In the genomic region with DNA sequence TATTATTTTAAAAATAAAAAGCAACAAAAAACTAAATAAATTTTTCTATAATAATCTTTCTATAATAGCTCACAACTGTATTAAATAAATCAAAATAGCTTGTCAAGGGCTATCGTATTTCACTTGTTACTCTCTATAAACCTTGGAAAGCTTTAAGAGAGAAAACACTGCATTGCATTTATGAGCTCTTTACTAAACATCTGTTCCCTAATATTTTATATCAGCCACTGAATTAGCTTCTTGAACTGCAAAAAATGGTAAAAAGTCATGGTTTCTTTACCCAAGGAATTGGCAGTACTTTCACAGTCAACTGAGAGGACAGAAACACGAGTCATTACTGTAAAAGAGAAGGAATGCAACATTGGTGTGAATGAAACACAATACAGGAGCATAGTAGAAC, we compare ENCODE assay signal across 15 cellular contexts.
"Had no signal": no experiment of that assay in that cellular context is flagged by ENCODE, and none has a peak within 500 bp of the region (broad histone marks: within the 10 kb centered on the region; RNA-seq: fewer than 3 reads in every experiment).

No MANE protein-coding gene starts in this region.

- H3K4me1 Mint-ChIP-seq: activated naive CD8-positive, alpha-beta T cell treated with anti-CD3 and anti-CD28 coated beads, Interleukin-2, amount 10 ng/mL, durations not matched to agents 7 days and 5 days; naive B cell; stimulated activated naive CD8-positive, alpha-beta T cell treated with anti-CD3 and anti-CD28 coated beads, Interleukin-15, amount 100 ng/mL, for 72 hours had no signal

- H3K4me1 ChIP-seq: testis, upper lobe of left lung had no signal

- DNase-seq: activated CD4-positive, CD25-positive, alpha-beta regulatory T cell treated with anti-CD3 and anti-CD28 coated beads, Interleukin-2, amount 50 U/mL, for 72 hours; activated naive CD8-positive, alpha-beta T cell treated with anti-CD3 and anti-CD28 coated beads, Interleukin-2, amount 10 ng/mL, durations not matched to agents 7 days and 5 days; aorta; naive B cell; ovary; sigmoid colon; stimulated activated CD4-positive, alpha-beta T cell treated with anti-CD3 and anti-CD28 coated beads, Interleukin-1b, Interleukin-23, amount 100 ng/mL, for 48 hours; stimulated activated naive CD8-positive, alpha-beta T cell treated with anti-CD3 and anti-CD28 coated beads, Interleukin-15, amount 100 ng/mL, for 72 hours; T-cell; T1000; testis; upper lobe of left lung had no signal

- H3K27ac ChIP-seq: gastroesophageal sphincter, ovary, sigmoid colon, testis, upper lobe of left lung had no signal

- ATAC-seq: gastroesophageal sphincter; left lobe of liver; stimulated activated naive CD8-positive, alpha-beta T cell treated with anti-CD3 and anti-CD28 coated beads, Interleukin-15, amount 100 ng/mL, for 72 hours; T-cell had no signal

- H3K27me3 Mint-ChIP-seq: activated naive CD8-positive, alpha-beta T cell treated with anti-CD3 and anti-CD28 coated beads, Interleukin-2, amount 10 ng/mL, durations not matched to agents 7 days and 5 days; stimulated activated naive CD8-positive, alpha-beta T cell treated with anti-CD3 and anti-CD28 coated beads, Interleukin-15, amount 100 ng/mL, for 72 hours; T-cell had no signal

- H3K36me3 Mint-ChIP-seq: activated naive CD8-positive, alpha-beta T cell treated with anti-CD3 and anti-CD28 coated beads, Interleukin-2, amount 10 ng/mL, durations not matched to agents 7 days and 5 days; naive B cell; T-cell had no signal

- H3K4me3 ChIP-seq: gastroesophageal sphincter, ovary, sigmoid colon, testis, upper lobe of left lung had no signal

- H3K27me3 ChIP-seq: gastroesophageal sphincter, ovary, sigmoid colon, testis, upper lobe of left lung had no signal

- H3K36me3 ChIP-seq: gastroesophageal sphincter, ovary, sigmoid colon, upper lobe of left lung had no signal

- H3K9me3 Mint-ChIP-seq: activated naive CD8-positive, alpha-beta T cell treated with anti-CD3 and anti-CD28 coated beads, Interleukin-2, amount 10 ng/mL, durations not matched to agents 7 days and 5 days; activated T-helper 1 cell treated with anti-CD3 and anti-CD28 coated beads, Interleukin-12 subunit alpha, Interleukin-12 subunit beta, Interleukin-2, Interleukin-4 antibody, amounts not matched to agents 30 ng/mL and 10 ng/mL and 1 ng/mL, durations not matched to agents 14 hours and 24 hours and 36 hours; naive B cell; stimulated activated naive CD8-positive, alpha-beta T cell treated with anti-CD3 and anti-CD28 coated beads, Interleukin-15, amount 100 ng/mL, for 72 hours; T-cell had no signal

- H3K4me3 Mint-ChIP-seq: activated naive CD8-positive, alpha-beta T cell treated with anti-CD3 and anti-CD28 coated beads, Interleukin-2, amount 10 ng/mL, durations not matched to agents 7 days and 5 days; activated T-helper 1 cell treated with anti-CD3 and anti-CD28 coated beads, Interleukin-12 subunit alpha, Interleukin-12 subunit beta, Interleukin-2, Interleukin-4 antibody, amounts not matched to agents 30 ng/mL and 10 ng/mL and 1 ng/mL, durations not matched to agents 14 hours and 24 hours and 36 hours; naive B cell; stimulated activated naive CD8-positive, alpha-beta T cell treated with anti-CD3 and anti-CD28 coated beads, Interleukin-15, amount 100 ng/mL, for 72 hours; T-cell had no signal

- H3K27ac Mint-ChIP-seq: activated naive CD8-positive, alpha-beta T cell treated with anti-CD3 and anti-CD28 coated beads, Interleukin-2, amount 10 ng/mL, durations not matched to agents 7 days and 5 days; activated T-helper 1 cell treated with anti-CD3 and anti-CD28 coated beads, Interleukin-12 subunit alpha, Interleukin-12 subunit beta, Interleukin-2, Interleukin-4 antibody, amounts not matched to agents 30 ng/mL and 10 ng/mL and 1 ng/mL, durations not matched to agents 14 hours and 24 hours and 36 hours; naive B cell; stimulated activated naive CD8-positive, alpha-beta T cell treated with anti-CD3 and anti-CD28 coated beads, Interleukin-15, amount 100 ng/mL, for 72 hours; T-cell had no signal
